In genomic region chr17:13393841-13394710, GRCh38 we compare ENCODE assay signal across 1 cellular context.
A peak's percentile ranks its signal among the peaks of the same experiment; 100 is the strongest.
TF ChIP-seq lines count a peak whose summit lies in the region.

No MANE protein-coding gene starts in this region.

TF ChIP-seq in K562, 482 proteins besides CTCF, POLR2A, EP300 and RAD21 (continued from another document):
- no peak for TF ChIP-seq ZNF740 (CRISPR knock-in tag; IDR thresholded peaks at IDR 0.05)
- no peak for TF ChIP-seq ZNF740 (tag; IDR thresholded peaks at IDR 0.05)
- TF ChIP-seq MEF2D (tag; conservative IDR thresholded peaks at IDR 0.05; ENCODE audit: low read depth), result peak; percentile 57; the same call in 1 of the 2 replicates
- TF ChIP-seq MXD1 (CRISPR knock-in tag; IDR thresholded peaks at IDR 0.05; ENCODE audit: borderline replicate concordance, poor library complexity, severe bottlenecking), result no peak
- no peak for TF ChIP-seq NR2C2 (CRISPR knock-in tag; IDR thresholded peaks at IDR 0.05)
- TF ChIP-seq NR2C2 (tag; IDR thresholded peaks at IDR 0.05), result no peak
- no peak for TF ChIP-seq SMAD3 (CRISPR knock-in tag; conservative IDR thresholded peaks at IDR 0.05)
- TF ChIP-seq ZFP36 (IDR thresholded peaks at IDR 0.05; ENCODE audit: low read depth, low read length, partially characterized antibody), result no peak
- TF ChIP-seq SREBF1 (IDR thresholded peaks at IDR 0.05; ENCODE audit: borderline replicate concordance, low read depth, low read length), result no peak
- TF ChIP-seq HSF4 (CRISPR knock-in tag; IDR thresholded peaks at IDR 0.05; ENCODE audit: borderline replicate concordance), result no peak
- TF ChIP-seq PREB (CRISPR knock-in tag; IDR thresholded peaks at IDR 0.05), result no peak
- TF ChIP-seq FOXM1 (IDR thresholded peaks at IDR 0.05; ENCODE audit: low read depth), result no peak
- no peak for TF ChIP-seq FOXM1 (CRISPR knock-in tag; IDR thresholded peaks at IDR 0.05; ENCODE audit: low read depth)
- TF ChIP-seq ZNF274 (IDR thresholded peaks at IDR 0.05; ENCODE audit: borderline replicate concordance, low read depth, low read length), result no peak
- TF ChIP-seq L3MBTL2 (IDR thresholded peaks at IDR 0.05), result peak; percentile 41; the same call in 1 of the 2 replicates
- no peak for TF ChIP-seq TCF7 (IDR thresholded peaks at IDR 0.05; ENCODE audit: borderline replicate concordance)
- no peak for TF ChIP-seq ZNF347 (CRISPR knock-in tag; IDR thresholded peaks at IDR 0.05; ENCODE audit: low read depth)
- TF ChIP-seq HNRNPL (IDR thresholded peaks at IDR 0.05; ENCODE audit: low read depth, low read length), result no peak
- no peak for TF ChIP-seq KAT7 (CRISPR knock-in tag; IDR thresholded peaks at IDR 0.05; ENCODE audit: borderline replicate concordance)
- TF ChIP-seq PATZ1 (CRISPR knock-in tag; IDR thresholded peaks at IDR 0.05; ENCODE audit: borderline replicate concordance), result no peak
- TF ChIP-seq ZNF217 (CRISPR knock-in tag; IDR thresholded peaks at IDR 0.05), result no peak
- TF ChIP-seq ZNF324 (CRISPR knock-in tag; IDR thresholded peaks at IDR 0.05), result no peak
- TF ChIP-seq STAT5A (IDR thresholded peaks at IDR 0.05; ENCODE audit: borderline replicate concordance, low read length), result no peak
- no peak for TF ChIP-seq MTF1 (CRISPR knock-in tag; IDR thresholded peaks at IDR 0.05; ENCODE audit: borderline replicate concordance)
- TF ChIP-seq POLR2AphosphoS2 (IDR thresholded peaks at IDR 0.05; ENCODE audit: low read length), result no peak
- no peak for TF ChIP-seq ASH1L (IDR thresholded peaks at IDR 0.05; ENCODE audit: borderline replicate concordance, low read depth, partially characterized antibody)
- TF ChIP-seq CEBPG (CRISPR knock-in tag; IDR thresholded peaks at IDR 0.05), result no peak
- TF ChIP-seq CEBPG (tag; conservative IDR thresholded peaks at IDR 0.05 in 1 of 2, IDR thresholded peaks at IDR 0.05 in 1 of 2), result 0 out of 4 replicates have a peak, but pooled peaks of 1 of the 2 experiments have one; percentile 31
- TF ChIP-seq JUNB (CRISPR knock-in tag; conservative IDR thresholded peaks at IDR 0.05), result no peak
- TF ChIP-seq MAFG (tag; conservative IDR thresholded peaks at IDR 0.05), result no peak
- no peak for TF ChIP-seq E2F3 (CRISPR knock-in tag; IDR thresholded peaks at IDR 0.05)
- TF ChIP-seq E2F4 (CRISPR knock-in tag; IDR thresholded peaks at IDR 0.05; ENCODE audit: low read depth), result no peak
- TF ChIP-seq RNF2 (IDR thresholded peaks at IDR 0.05), result no peak
TF ChIP-seq in K562: peak in this region for 4.
